1 cellular context compared by ENCODE assay signal in the genomic region with DNA sequence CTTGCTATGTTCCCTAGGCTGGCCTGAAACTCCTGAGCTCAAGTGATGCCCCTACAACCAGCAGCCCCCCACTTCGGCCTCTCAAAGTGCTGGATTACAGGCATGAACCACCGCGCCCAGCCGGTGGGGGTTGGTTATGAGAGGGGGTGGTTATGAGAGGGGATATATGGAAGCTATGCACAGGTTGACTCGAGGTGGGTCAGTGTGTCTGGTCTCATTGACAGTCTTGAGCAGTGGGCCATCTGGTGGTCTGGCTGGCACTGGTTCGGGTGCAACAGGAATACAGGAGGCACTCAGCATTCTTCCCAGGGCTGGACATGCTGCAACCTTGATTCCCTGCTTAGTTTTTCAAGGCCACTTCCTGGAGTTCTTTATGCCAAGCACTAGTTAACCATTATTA.
TF ChIP-seq lines count a peak whose summit lies in the region.

No MANE protein-coding gene starts in this region.

TF ChIP-seq in GM12878, 131 proteins besides CTCF, POLR2A, EP300 and RAD21:
- no peak for TF ChIP-seq FOS (IDR thresholded peaks at IDR 0.05; ENCODE audit: borderline replicate concordance, extremely low read depth, insufficient read length)
- TF ChIP-seq, protein P1, sequence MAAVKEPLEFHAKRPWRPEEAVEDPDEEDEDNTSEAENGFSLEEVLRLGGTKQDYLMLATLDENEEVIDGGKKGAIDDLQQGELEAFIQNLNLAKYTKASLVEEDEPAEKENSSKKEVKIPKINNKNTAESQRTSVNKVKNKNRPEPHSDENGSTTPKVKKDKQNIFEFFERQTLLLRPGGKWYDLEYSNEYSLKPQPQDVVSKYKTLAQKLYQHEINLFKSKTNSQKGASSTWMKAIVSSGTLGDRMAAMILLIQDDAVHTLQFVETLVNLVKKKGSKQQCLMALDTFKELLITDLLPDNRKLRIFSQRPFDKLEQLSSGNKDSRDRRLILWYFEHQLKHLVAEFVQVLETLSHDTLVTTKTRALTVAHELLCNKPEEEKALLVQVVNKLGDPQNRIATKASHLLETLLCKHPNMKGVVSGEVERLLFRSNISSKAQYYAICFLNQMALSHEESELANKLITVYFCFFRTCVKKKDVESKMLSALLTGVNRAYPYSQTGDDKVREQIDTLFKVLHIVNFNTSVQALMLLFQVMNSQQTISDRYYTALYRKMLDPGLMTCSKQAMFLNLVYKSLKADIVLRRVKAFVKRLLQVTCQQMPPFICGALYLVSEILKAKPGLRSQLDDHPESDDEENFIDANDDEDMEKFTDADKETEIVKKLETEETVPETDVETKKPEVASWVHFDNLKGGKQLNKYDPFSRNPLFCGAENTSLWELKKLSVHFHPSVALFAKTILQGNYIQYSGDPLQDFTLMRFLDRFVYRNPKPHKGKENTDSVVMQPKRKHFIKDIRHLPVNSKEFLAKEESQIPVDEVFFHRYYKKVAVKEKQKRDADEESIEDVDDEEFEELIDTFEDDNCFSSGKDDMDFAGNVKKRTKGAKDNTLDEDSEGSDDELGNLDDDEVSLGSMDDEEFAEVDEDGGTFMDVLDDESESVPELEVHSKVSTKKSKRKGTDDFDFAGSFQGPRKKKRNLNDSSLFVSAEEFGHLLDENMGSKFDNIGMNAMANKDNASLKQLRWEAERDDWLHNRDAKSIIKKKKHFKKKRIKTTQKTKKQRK (IDR thresholded peaks at IDR 0.05; ENCODE audit: low read depth, low read length) = no peak
- no peak for TF ChIP-seq ZSCAN29 (IDR thresholded peaks at IDR 0.05)
- no peak for TF ChIP-seq EED (IDR thresholded peaks at IDR 0.05; ENCODE audit: low read depth)
- TF ChIP-seq, protein P2, sequence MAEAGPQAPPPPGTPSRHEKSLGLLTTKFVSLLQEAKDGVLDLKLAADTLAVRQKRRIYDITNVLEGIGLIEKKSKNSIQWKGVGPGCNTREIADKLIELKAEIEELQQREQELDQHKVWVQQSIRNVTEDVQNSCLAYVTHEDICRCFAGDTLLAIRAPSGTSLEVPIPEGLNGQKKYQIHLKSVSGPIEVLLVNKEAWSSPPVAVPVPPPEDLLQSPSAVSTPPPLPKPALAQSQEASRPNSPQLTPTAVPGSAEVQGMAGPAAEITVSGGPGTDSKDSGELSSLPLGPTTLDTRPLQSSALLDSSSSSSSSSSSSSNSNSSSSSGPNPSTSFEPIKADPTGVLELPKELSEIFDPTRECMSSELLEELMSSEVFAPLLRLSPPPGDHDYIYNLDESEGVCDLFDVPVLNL (IDR thresholded peaks at IDR 0.05; ENCODE audit: low read depth, low read length) = no peak
- TF ChIP-seq KDM1A (IDR thresholded peaks at IDR 0.05; ENCODE audit: borderline replicate concordance) = no peak
- no peak for TF ChIP-seq TBL1XR1 (IDR thresholded peaks at IDR 0.05; ENCODE audit: low read depth, low read length)
- no peak for TF ChIP-seq POLR2AphosphoS5 (IDR thresholded peaks at IDR 0.05; ENCODE audit: low read length)
- no peak for TF ChIP-seq HDGF (IDR thresholded peaks at IDR 0.05)
- TF ChIP-seq CREB1 (IDR thresholded peaks at IDR 0.05; ENCODE audit: low read depth) = no peak
- TF ChIP-seq NFIC (IDR thresholded peaks at IDR 0.05; ENCODE audit: low read depth, low read length) = no peak
- TF ChIP-seq, protein P3, sequence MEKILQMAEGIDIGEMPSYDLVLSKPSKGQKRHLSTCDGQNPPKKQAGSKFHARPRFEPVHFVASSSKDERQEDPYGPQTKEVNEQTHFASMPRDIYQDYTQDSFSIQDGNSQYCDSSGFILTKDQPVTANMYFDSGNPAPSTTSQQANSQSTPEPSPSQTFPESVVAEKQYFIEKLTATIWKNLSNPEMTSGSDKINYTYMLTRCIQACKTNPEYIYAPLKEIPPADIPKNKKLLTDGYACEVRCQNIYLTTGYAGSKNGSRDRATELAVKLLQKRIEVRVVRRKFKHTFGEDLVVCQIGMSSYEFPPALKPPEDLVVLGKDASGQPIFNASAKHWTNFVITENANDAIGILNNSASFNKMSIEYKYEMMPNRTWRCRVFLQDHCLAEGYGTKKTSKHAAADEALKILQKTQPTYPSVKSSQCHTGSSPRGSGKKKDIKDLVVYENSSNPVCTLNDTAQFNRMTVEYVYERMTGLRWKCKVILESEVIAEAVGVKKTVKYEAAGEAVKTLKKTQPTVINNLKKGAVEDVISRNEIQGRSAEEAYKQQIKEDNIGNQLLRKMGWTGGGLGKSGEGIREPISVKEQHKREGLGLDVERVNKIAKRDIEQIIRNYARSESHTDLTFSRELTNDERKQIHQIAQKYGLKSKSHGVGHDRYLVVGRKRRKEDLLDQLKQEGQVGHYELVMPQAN (conservative IDR thresholded peaks at IDR 0.05) = no peak
- TF ChIP-seq, protein P4, sequence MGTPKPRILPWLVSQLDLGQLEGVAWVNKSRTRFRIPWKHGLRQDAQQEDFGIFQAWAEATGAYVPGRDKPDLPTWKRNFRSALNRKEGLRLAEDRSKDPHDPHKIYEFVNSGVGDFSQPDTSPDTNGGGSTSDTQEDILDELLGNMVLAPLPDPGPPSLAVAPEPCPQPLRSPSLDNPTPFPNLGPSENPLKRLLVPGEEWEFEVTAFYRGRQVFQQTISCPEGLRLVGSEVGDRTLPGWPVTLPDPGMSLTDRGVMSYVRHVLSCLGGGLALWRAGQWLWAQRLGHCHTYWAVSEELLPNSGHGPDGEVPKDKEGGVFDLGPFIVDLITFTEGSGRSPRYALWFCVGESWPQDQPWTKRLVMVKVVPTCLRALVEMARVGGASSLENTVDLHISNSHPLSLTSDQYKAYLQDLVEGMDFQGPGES (IDR thresholded peaks at IDR 0.05) = no peak
- no peak for TF ChIP-seq BRCA1 (IDR thresholded peaks at IDR 0.05; ENCODE audit: low read depth, low read length)
- TF ChIP-seq NRF1 (conservative IDR thresholded peaks at IDR 0.05; ENCODE audit: low read depth, low read length) = no peak
- no peak for TF ChIP-seq YBX1 (IDR thresholded peaks at IDR 0.05)
- TF ChIP-seq, protein P5, sequence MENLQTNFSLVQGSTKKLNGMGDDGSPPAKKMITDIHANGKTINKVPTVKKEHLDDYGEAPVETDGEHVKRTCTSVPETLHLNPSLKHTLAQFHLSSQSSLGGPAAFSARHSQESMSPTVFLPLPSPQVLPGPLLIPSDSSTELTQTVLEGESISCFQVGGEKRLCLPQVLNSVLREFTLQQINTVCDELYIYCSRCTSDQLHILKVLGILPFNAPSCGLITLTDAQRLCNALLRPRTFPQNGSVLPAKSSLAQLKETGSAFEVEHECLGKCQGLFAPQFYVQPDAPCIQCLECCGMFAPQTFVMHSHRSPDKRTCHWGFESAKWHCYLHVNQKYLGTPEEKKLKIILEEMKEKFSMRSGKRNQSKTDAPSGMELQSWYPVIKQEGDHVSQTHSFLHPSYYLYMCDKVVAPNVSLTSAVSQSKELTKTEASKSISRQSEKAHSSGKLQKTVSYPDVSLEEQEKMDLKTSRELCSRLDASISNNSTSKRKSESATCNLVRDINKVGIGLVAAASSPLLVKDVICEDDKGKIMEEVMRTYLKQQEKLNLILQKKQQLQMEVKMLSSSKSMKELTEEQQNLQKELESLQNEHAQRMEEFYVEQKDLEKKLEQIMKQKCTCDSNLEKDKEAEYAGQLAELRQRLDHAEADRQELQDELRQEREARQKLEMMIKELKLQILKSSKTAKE (IDR thresholded peaks at IDR 0.05; ENCODE audit: low read depth, poor library complexity, severe bottlenecking) = no peak
